In genomic region chr14:22432348-22432976, GRCh38 we compare ENCODE assay signal across 1 cellular context.
TF ChIP-seq lines count a peak whose summit lies in the region.

No MANE protein-coding gene starts in this region.

TF ChIP-seq in WTC11, 78 proteins besides CTCF, POLR2A, EP300 and RAD21 (continued from another document):
- TF ChIP-seq MLX (CRISPR knock-in tag; IDR thresholded peaks at IDR 0.05) (no peak), TEAD4 (CRISPR knock-in tag; IDR thresholded peaks at IDR 0.05) (no peak), AR (CRISPR knock-in tag; IDR thresholded peaks at IDR 0.05) (no peak), MXD4 (CRISPR knock-in tag; IDR thresholded peaks at IDR 0.05; ENCODE audit: borderline replicate concordance) (no peak), ZNF219 (CRISPR knock-in tag; IDR thresholded peaks at IDR 0.05; ENCODE audit: borderline replicate concordance) (no peak), SOX15 (CRISPR knock-in tag; IDR thresholded peaks at IDR 0.05) (no peak)
